ENCODE assay signal across 8 cellular contexts in genomic region chr11:96242971-96243647, GRCh38.
DNase-seq lines count a peak whose midpoint lies in the region; ATAC-seq, FAIRE-seq and TF ChIP-seq lines count a peak whose summit lies in the region.

No MANE protein-coding gene starts in this region.

- H3K27ac ChIP-seq in skin epidermis, result peak overlapping the region in 20 of 21 experiments; percentile 56 to 86 (median 79)

- ATAC-seq in GM18519 (IDR thresholded peaks at IDR 0.05; ENCODE audit: low FRiP score, unreplicated experiment), result peak; percentile 94
- ATAC-seq in HG03039 (IDR thresholded peaks at IDR 0.05; ENCODE audit: unreplicated experiment), result peak; percentile 94

- DNase-seq in 8988T, result peak; percentile 57
- peak; percentile 99 for DNase-seq in NCI-H2171 treated with DMSO at 0.1 percent for 48 hours (lab: John Stamatoyannopoulos, UW)
- peak; percentile 93 for DNase-seq in bronchial epithelial cell (ENCODE audit: low read depth)
- DNase-seq in iPS-NIHi7 (ENCODE audit: extremely low spot score), result peak; percentile 94

- H3K4me3 ChIP-seq in WI38 (ENCODE audit: low read depth, low read length), result peak overlapping the region; percentile 45
- peak overlapping the region; percentile 31 for H3K4me3 ChIP-seq in bronchial epithelial cell (ENCODE audit: low read depth, low read length)
- H3K4me3 ChIP-seq in skin epidermis, result peak overlapping the region; percentile 15 to 39 (median 31)

- TF ChIP-seq CTCF in WI38 (IDR thresholded peaks at IDR 0.05; ENCODE audit: low read depth, low read length), result no peak
- TF ChIP-seq CTCF in bronchial epithelial cell (IDR thresholded peaks at IDR 0.05; ENCODE audit: insufficient read depth, low read length, severe bottlenecking), result no peak

- no peaks in the 10 kb centered on the region for H3K36me3 ChIP-seq in bronchial epithelial cell (ENCODE audit: control insufficient read depth, insufficient read depth, low read length)

- H3K27me3 ChIP-seq in bronchial epithelial cell (ENCODE audit: control insufficient read depth, insufficient read depth, low read length), result no peaks in the 10 kb centered on the region

- no peak for FAIRE-seq in bronchial epithelial cell (lab: Jason Lieb, UNC)

Comparison
In these comparisons a context has a peak if more than half of its experiments do, and no peak if none do; other contexts are left out.
1. Peak in every context shown above with its lines: DNase-seq, ATAC-seq, H3K4me3 ChIP-seq and H3K27ac ChIP-seq.